1 cellular context compared by ENCODE assay signal in genomic region chr1:24108334-24109165, GRCh38.
A peak's percentile ranks its signal among the peaks of the same experiment; 100 is the strongest.
TF ChIP-seq lines count a peak whose summit lies in the region.

No MANE protein-coding gene starts in this region.

TF ChIP-seq in HepG2, 621 proteins besides CTCF, POLR2A, EP300 and RAD21 (continued from another document and continues in another):
- TF ChIP-seq MYC (CRISPR knock-in tag; IDR thresholded peaks at IDR 0.05; ENCODE audit: borderline replicate concordance) (peak; percentile 40; the same call in 1 of the 2 replicates), KMT2A (CRISPR knock-in tag; IDR thresholded peaks at IDR 0.05) (peak; percentile 37; the same call in 1 of the 2 replicates), TBL1XR1 (IDR thresholded peaks at IDR 0.05; ENCODE audit: borderline replicate concordance, low read length, partially characterized antibody) (peak; percentile 55), ETV6 (CRISPR knock-in tag; conservative IDR thresholded peaks at IDR 0.05) (no peak), SNAPC2 (CRISPR knock-in tag; IDR thresholded peaks at IDR 0.05) (0 out of 2 replicates have a peak, but pooled peaks have one; percentile 18), ZNF766 (CRISPR knock-in tag; IDR thresholded peaks at IDR 0.05; ENCODE audit: borderline replicate concordance) (no peak), ZNF335 (CRISPR knock-in tag; IDR thresholded peaks at IDR 0.05) (peak; percentile 75; the same call in 1 of the 2 replicates), ZFP36 (IDR thresholded peaks at IDR 0.05; ENCODE audit: borderline replicate concordance, low read depth, low read length, partially characterized antibody) (no peak), SP1 (IDR thresholded peaks at IDR 0.05) (no peak), SP1 (CRISPR knock-in tag; IDR thresholded peaks at IDR 0.05) (0 out of 2 replicates have a peak, but pooled peaks have one; percentile 24), ZSCAN29 (CRISPR knock-in tag; conservative IDR thresholded peaks at IDR 0.05) (0 out of 2 replicates have a peak, but pooled peaks have one; percentile 63), ZNF431 (CRISPR knock-in tag; IDR thresholded peaks at IDR 0.05; ENCODE audit: borderline replicate concordance, low read depth) (0 out of 2 replicates have a peak, but pooled peaks have one; percentile 70), NFKBIZ (CRISPR knock-in tag; IDR thresholded peaks at IDR 0.05) (peak; percentile 61; the same call in 1 of the 2 replicates), ESRRA (CRISPR knock-in tag; IDR thresholded peaks at IDR 0.05; ENCODE audit: low read depth) (peak; percentile 60; the same call in 1 of the 2 replicates), ZNF124 (CRISPR knock-in tag; IDR thresholded peaks at IDR 0.05) (no peak), NFYB (CRISPR knock-in tag; IDR thresholded peaks at IDR 0.05) (peak; percentile 26; the same call in 1 of the 2 replicates), ZNF883 (CRISPR knock-in tag; IDR thresholded peaks at IDR 0.05; ENCODE audit: not compliant biosample characterization) (peak; percentile 0), ERF (CRISPR knock-in tag; IDR thresholded peaks at IDR 0.05) (peak; percentile 72), EEA1 (CRISPR knock-in tag; IDR thresholded peaks at IDR 0.05; ENCODE audit: borderline replicate concordance) (no peak), PRPF4 (IDR thresholded peaks at IDR 0.05; ENCODE audit: low read depth, low read length, poor library complexity, severe bottlenecking) (no peak), CREBL2 (CRISPR knock-in tag; IDR thresholded peaks at IDR 0.05; ENCODE audit: borderline replicate concordance) (no peak), ZNF543 (CRISPR knock-in tag; IDR thresholded peaks at IDR 0.05) (peak; percentile 71), PHF21A (CRISPR knock-in tag; IDR thresholded peaks at IDR 0.05) (peak; percentile 87), SIX4 (CRISPR knock-in tag; IDR thresholded peaks at IDR 0.05) (no peak), ZNF878 (CRISPR knock-in tag; IDR thresholded peaks at IDR 0.05) (0 out of 2 replicates have a peak, but pooled peaks have one; percentile 7), ZNF292 (CRISPR knock-in tag; IDR thresholded peaks at IDR 0.05; ENCODE audit: borderline replicate concordance, low read depth) (peak; percentile 72), TARDBP (CRISPR knock-in tag; IDR thresholded peaks at IDR 0.05) (peak; percentile 68; the same call in 1 of the 2 replicates), TP53 (CRISPR knock-in tag; conservative IDR thresholded peaks at IDR 0.05) (no peak), ZSCAN30 (CRISPR knock-in tag; IDR thresholded peaks at IDR 0.05) (no peak), RFX3 (CRISPR knock-in tag; IDR thresholded peaks at IDR 0.05) (peak; percentile 62), HMG20A (CRISPR knock-in tag; IDR thresholded peaks at IDR 0.05; ENCODE audit: borderline replicate concordance) (peak; percentile 36; the same call in 1 of the 2 replicates), HIC2 (CRISPR knock-in tag; IDR thresholded peaks at IDR 0.05; ENCODE audit: low read depth) (no peak; the same call in 1 of the 2 replicates), CCDC6 (CRISPR knock-in tag; IDR thresholded peaks at IDR 0.05) (peak; percentile 60), TFE3 (CRISPR knock-in tag; IDR thresholded peaks at IDR 0.05) (no peak), FOXA3 (CRISPR knock-in tag; IDR thresholded peaks at IDR 0.05) (peak; percentile 29; the same call in 1 of the 2 replicates), CC2D1A (CRISPR knock-in tag; IDR thresholded peaks at IDR 0.05) (no peak), ZNF136 (CRISPR knock-in tag; IDR thresholded peaks at IDR 0.05; ENCODE audit: low read depth) (0 out of 2 replicates have a peak, but pooled peaks have one; percentile 36), GABPB1 (CRISPR knock-in tag; IDR thresholded peaks at IDR 0.05) (peak; percentile 76), ETV5 (CRISPR knock-in tag; IDR thresholded peaks at IDR 0.05; ENCODE audit: borderline replicate concordance) (peak; percentile 51; the same call in 1 of the 2 replicates), ZNF18 (CRISPR knock-in tag; IDR thresholded peaks at IDR 0.05; ENCODE audit: insufficient replicate concordance) (peak; percentile 70), KAT8 (CRISPR knock-in tag; IDR thresholded peaks at IDR 0.05) (peak; percentile 60; the same call in 1 of the 2 replicates), NCOA2 (CRISPR knock-in tag; IDR thresholded peaks at IDR 0.05) (peak; percentile 51; the same call in 1 of the 2 replicates), ZNF616 (CRISPR knock-in tag; IDR thresholded peaks at IDR 0.05; ENCODE audit: low read depth) (no peak; the same call in 1 of the 2 replicates), SRSF1 (optimal IDR thresholded peaks at IDR 0.05; ENCODE audit: low read depth, low read length) (peak; percentile 92)
- TF ChIP-seq, protein P1, sequence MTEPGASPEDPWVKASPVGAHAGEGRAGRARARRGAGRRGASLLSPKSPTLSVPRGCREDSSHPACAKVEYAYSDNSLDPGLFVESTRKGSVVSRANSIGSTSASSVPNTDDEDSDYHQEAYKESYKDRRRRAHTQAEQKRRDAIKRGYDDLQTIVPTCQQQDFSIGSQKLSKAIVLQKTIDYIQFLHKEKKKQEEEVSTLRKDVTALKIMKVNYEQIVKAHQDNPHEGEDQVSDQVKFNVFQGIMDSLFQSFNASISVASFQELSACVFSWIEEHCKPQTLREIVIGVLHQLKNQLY (CRISPR knock-in tag; IDR thresholded peaks at IDR 0.05): 0 out of 2 replicates have a peak, but pooled peaks have one; percentile 34
- TF ChIP-seq, protein P2, sequence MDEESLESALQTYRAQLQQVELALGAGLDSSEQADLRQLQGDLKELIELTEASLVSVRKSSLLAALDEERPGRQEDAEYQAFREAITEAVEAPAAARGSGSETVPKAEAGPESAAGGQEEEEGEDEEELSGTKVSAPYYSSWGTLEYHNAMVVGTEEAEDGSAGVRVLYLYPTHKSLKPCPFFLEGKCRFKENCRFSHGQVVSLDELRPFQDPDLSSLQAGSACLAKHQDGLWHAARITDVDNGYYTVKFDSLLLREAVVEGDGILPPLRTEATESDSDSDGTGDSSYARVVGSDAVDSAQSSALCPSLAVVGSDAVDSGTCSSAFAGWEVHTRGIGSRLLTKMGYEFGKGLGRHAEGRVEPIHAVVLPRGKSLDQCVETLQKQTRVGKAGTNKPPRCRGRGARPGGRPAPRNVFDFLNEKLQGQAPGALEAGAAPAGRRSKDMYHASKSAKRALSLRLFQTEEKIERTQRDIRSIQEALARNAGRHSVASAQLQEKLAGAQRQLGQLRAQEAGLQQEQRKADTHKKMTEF (CRISPR knock-in tag; IDR thresholded peaks at IDR 0.05): peak; percentile 86; the same call in 1 of the 2 replicates
- TF ChIP-seq, protein P3, sequence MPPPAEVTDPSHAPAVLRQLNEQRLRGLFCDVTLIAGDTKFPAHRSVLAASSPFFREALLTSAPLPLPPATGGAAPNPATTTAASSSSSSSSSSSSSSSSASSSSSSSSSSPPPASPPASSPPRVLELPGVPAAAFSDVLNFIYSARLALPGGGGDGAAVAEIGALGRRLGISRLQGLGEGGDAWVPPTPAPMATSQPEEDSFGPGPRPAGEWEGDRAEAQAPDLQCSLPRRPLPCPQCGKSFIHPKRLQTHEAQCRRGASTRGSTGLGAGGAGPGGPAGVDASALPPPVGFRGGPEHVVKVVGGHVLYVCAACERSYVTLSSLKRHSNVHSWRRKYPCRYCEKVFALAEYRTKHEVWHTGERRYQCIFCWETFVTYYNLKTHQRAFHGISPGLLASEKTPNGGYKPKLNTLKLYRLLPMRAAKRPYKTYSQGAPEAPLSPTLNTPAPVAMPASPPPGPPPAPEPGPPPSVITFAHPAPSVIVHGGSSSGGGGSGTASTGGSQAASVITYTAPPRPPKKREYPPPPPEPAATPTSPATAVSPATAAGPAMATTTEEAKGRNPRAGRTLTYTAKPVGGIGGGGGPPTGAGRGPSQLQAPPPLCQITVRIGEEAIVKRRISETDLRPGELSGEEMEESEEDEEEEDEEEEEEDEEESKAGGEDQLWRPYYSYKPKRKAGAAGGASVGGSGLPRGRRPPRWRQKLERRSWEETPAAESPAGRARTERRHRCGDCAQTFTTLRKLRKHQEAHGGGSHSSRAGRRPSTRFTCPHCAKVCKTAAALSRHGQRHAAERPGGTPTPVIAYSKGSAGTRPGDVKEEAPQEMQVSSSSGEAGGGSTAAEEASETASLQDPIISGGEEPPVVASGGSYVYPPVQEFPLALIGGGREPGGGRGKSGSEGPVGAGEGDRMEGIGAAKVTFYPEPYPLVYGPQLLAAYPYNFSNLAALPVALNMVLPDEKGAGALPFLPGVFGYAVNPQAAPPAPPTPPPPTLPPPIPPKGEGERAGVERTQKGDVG (CRISPR knock-in tag; IDR thresholded peaks at IDR 0.05; ENCODE audit: borderline replicate concordance): no peak
- TF ChIP-seq, protein P4, sequence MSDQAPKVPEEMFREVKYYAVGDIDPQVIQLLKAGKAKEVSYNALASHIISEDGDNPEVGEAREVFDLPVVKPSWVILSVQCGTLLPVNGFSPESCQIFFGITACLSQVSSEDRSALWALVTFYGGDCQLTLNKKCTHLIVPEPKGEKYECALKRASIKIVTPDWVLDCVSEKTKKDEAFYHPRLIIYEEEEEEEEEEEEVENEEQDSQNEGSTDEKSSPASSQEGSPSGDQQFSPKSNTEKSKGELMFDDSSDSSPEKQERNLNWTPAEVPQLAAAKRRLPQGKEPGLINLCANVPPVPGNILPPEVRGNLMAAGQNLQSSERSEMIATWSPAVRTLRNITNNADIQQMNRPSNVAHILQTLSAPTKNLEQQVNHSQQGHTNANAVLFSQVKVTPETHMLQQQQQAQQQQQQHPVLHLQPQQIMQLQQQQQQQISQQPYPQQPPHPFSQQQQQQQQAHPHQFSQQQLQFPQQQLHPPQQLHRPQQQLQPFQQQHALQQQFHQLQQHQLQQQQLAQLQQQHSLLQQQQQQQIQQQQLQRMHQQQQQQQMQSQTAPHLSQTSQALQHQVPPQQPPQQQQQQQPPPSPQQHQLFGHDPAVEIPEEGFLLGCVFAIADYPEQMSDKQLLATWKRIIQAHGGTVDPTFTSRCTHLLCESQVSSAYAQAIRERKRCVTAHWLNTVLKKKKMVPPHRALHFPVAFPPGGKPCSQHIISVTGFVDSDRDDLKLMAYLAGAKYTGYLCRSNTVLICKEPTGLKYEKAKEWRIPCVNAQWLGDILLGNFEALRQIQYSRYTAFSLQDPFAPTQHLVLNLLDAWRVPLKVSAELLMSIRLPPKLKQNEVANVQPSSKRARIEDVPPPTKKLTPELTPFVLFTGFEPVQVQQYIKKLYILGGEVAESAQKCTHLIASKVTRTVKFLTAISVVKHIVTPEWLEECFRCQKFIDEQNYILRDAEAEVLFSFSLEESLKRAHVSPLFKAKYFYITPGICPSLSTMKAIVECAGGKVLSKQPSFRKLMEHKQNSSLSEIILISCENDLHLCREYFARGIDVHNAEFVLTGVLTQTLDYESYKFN (CRISPR knock-in tag; conservative IDR thresholded peaks at IDR 0.05): peak; percentile 88
- TF ChIP-seq, protein P5, sequence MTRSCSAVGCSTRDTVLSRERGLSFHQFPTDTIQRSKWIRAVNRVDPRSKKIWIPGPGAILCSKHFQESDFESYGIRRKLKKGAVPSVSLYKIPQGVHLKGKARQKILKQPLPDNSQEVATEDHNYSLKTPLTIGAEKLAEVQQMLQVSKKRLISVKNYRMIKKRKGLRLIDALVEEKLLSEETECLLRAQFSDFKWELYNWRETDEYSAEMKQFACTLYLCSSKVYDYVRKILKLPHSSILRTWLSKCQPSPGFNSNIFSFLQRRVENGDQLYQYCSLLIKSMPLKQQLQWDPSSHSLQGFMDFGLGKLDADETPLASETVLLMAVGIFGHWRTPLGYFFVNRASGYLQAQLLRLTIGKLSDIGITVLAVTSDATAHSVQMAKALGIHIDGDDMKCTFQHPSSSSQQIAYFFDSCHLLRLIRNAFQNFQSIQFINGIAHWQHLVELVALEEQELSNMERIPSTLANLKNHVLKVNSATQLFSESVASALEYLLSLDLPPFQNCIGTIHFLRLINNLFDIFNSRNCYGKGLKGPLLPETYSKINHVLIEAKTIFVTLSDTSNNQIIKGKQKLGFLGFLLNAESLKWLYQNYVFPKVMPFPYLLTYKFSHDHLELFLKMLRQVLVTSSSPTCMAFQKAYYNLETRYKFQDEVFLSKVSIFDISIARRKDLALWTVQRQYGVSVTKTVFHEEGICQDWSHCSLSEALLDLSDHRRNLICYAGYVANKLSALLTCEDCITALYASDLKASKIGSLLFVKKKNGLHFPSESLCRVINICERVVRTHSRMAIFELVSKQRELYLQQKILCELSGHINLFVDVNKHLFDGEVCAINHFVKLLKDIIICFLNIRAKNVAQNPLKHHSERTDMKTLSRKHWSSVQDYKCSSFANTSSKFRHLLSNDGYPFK (CRISPR knock-in tag; IDR thresholded peaks at IDR 0.05; ENCODE audit: borderline replicate concordance): peak; percentile 22; the same call in 1 of the 2 replicates
